Comparison of ENCODE assay signal across 11 cellular contexts in the genomic region with DNA sequence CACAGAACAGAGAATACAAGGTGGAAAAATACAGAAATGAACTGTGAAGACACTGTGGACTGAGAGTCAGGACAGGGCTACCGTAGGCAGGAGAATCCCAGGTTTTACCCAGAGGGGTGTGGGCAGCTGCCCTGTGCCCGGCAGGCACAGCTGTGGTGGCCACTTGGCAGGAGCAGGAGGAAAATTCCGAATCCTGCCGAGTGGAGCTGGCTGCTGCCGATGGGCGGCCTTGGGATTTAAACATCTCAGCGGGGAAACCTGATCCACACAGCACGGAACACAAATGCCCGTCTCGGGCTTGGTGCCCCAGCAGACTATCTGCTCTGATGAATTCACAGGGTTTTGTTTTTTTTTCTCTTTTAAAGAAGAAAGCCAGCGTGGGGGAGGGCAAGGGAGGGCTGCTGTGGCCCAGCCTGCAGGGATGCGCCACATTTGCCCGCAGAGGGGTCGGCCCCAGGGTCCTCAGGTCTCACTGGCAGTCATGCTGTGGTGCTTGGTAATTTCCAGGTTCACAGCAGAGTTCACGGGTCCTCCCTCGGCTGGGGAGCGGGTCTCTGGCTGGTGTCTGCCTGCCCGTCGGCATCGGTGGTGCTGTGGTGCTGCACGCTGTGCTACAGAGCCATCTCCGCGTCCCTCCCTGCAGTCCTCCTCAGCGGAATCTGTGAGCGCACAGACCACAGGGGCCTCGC. TPM values are rescaled to one million over a fixed set of nuclear protein-coding genes. Genes with fewer than 3 reads are reported as not detected.
DNase-seq lines count a peak whose midpoint lies in the region; ATAC-seq and TF ChIP-seq lines count a peak whose summit lies in the region.
"Had no signal": no experiment of that assay in that cellular context is flagged by ENCODE, and none has a peak within 500 bp of the region (broad histone marks: within the 10 kb centered on the region; RNA-seq: fewer than 3 reads in every experiment).

No MANE protein-coding gene starts in this region.

- H3K9me2 ChIP-seq in MM.1S (replicated peaks; ENCODE audit: insufficient read depth, low read length): no peaks in the 10 kb centered on the region

- H3F3A ChIP-seq in MM.1S (ENCODE audit: insufficient read depth, low read length) (peaks cover 22% of the 10 kb centered on the region), neural progenitor cell (ENCODE audit: low read depth) (peaks cover 14% of the 10 kb centered on the region)

- H3K9me3 Mint-ChIP-seq in CD8-positive, alpha-beta T cell: no peaks in the 10 kb centered on the region
- H3K9me3 Mint-ChIP-seq in central memory CD8-positive, alpha-beta T cell: no peaks in the 10 kb centered on the region
- H3K9me3 Mint-ChIP-seq in neural progenitor cell: no peaks in the 10 kb centered on the region

- H3K4me2 ChIP-seq in MM.1S (ENCODE audit: low read depth, low read length): peak overlapping the region; percentile 100
- no peak overlapping the region for H3K4me2 ChIP-seq in neural progenitor cell

- no peaks in the 10 kb centered on the region for H3K9me3 ChIP-seq in CD8-positive, alpha-beta T cell (ENCODE audit: low read length)
- H3K9me3 ChIP-seq in MM.1S (replicated peaks; ENCODE audit: insufficient read depth, low read length) (no peaks in the 10 kb centered on the region), neural progenitor cell (ENCODE audit: low read depth) (no peaks in the 10 kb centered on the region)
- H3K9me3 ChIP-seq: upper lobe of right lung had no signal

- peak overlapping the region; percentile 37 for H3K4me3 Mint-ChIP-seq in CD8-positive, alpha-beta T cell
- H3K4me3 Mint-ChIP-seq in central memory CD8-positive, alpha-beta T cell: peak overlapping the region; percentile 86
- H3K4me3 Mint-ChIP-seq in neural progenitor cell: no peak overlapping the region

- H3K4me3 ChIP-seq in CD8-positive, alpha-beta T cell (ENCODE audit: low read depth, low read length): no peak overlapping the region
- no peak overlapping the region for H3K4me3 ChIP-seq in MM.1S (ENCODE audit: low read length)
- H3K4me3 ChIP-seq in neural progenitor cell: no peak overlapping the region
- H3K4me3 ChIP-seq: upper lobe of right lung had no signal

- no peak for DNase-seq in CD8-positive, alpha-beta T cell
- DNase-seq in MM.1S: no peak
- DNase-seq in central memory CD8-positive, alpha-beta T cell (ENCODE audit: low spot score in 2 of 2): no peak
- DNase-seq in neural progenitor cell (ENCODE audit: low spot score): no peak
- DNase-seq in mucosa of gallbladder (ENCODE audit: low spot score): no peak
- DNase-seq in AG08395 (ENCODE audit: low spot score): no peak
- no peak for DNase-seq in Right ventricle myocardium inferior (ENCODE audit: missing footprints)
- DNase-seq: dermis blood vessel endothelial cell, DMS79, upper lobe of right lung had no signal

- CTCF ChIA-PET in CD8-positive, alpha-beta T cell (lab: Charles Lee): interaction anchor here (1.1 to 1.7 kb wide), 2 partner anchors 16 to 29 kb away, joined by 3 to 5 read pairs; partner anchors contain the start of gene SH3GL1

- H3K4me1 Mint-ChIP-seq in CD8-positive, alpha-beta T cell (ENCODE audit: low read depth): peaks cover 41% of the 10 kb centered on the region
- H3K4me1 Mint-ChIP-seq in central memory CD8-positive, alpha-beta T cell: peaks cover 48% of the 10 kb centered on the region
- H3K4me1 Mint-ChIP-seq in neural progenitor cell: peaks cover 40% of the 10 kb centered on the region

- H3K27ac Mint-ChIP-seq in CD8-positive, alpha-beta T cell: peak overlapping the region; percentile 72
- H3K27ac Mint-ChIP-seq in central memory CD8-positive, alpha-beta T cell (ENCODE audit: low read depth): no peak overlapping the region
- peak overlapping the region; percentile 74 for H3K27ac Mint-ChIP-seq in neural progenitor cell

- H2AFZ ChIP-seq in MM.1S (ENCODE audit: low read length) (no peak overlapping the region), neural progenitor cell (replicated peaks) (no peak overlapping the region)

- no peaks in the 10 kb centered on the region for H3K27me3 Mint-ChIP-seq in CD8-positive, alpha-beta T cell (ENCODE audit: low read depth)
- H3K27me3 Mint-ChIP-seq in central memory CD8-positive, alpha-beta T cell: no peaks in the 10 kb centered on the region
- peaks cover 3% of the 10 kb centered on the region for H3K27me3 Mint-ChIP-seq in neural progenitor cell (ENCODE audit: insufficient read depth, low read depth)

- no peak for ATAC-seq in CD8-positive, alpha-beta T cell
- ATAC-seq in central memory CD8-positive, alpha-beta T cell (replicated peaks; ENCODE audit: extremely low read depth, poor library complexity, severe bottlenecking): no peak
- ATAC-seq in HG02759 (IDR thresholded peaks at IDR 0.05; ENCODE audit: unreplicated experiment): no peak
- ATAC-seq in Right ventricle myocardium inferior: no peak
- ATAC-seq: upper lobe of right lung had no signal

- H3K36me3 ChIP-seq in CD8-positive, alpha-beta T cell (ENCODE audit: insufficient read depth, low read length): no peaks in the 10 kb centered on the region
- H3K36me3 ChIP-seq in MM.1S (replicated peaks; ENCODE audit: insufficient read depth, low read length) (no peaks in the 10 kb centered on the region), neural progenitor cell (no peaks in the 10 kb centered on the region)

- H3K36me3 Mint-ChIP-seq in CD8-positive, alpha-beta T cell: peaks cover 8% of the 10 kb centered on the region
- peaks cover 7% of the 10 kb centered on the region for H3K36me3 Mint-ChIP-seq in central memory CD8-positive, alpha-beta T cell (ENCODE audit: insufficient read depth)
- H3K36me3 Mint-ChIP-seq in neural progenitor cell: peaks cover 2% of the 10 kb centered on the region

- H3K9ac ChIP-seq in MM.1S (ENCODE audit: low read length): no peak overlapping the region; the same call in 1 of the 2 replicates
- peak overlapping the region; percentile 15 for H3K9ac ChIP-seq in neural progenitor cell

- H3K79me2 ChIP-seq in MM.1S (ENCODE audit: low read length) (peaks cover 79% of the 10 kb centered on the region), neural progenitor cell (ENCODE audit: low read depth) (peaks cover 59% of the 10 kb centered on the region)

- no peaks in the 10 kb centered on the region for H3K27me3 ChIP-seq in CD8-positive, alpha-beta T cell (ENCODE audit: insufficient read depth, low read length)
- no peaks in the 10 kb centered on the region for H3K27me3 ChIP-seq in MM.1S (replicated peaks; ENCODE audit: insufficient read depth, low read length)
- H3K27me3 ChIP-seq in neural progenitor cell: no peaks in the 10 kb centered on the region
- H3K27me3 ChIP-seq: upper lobe of right lung had no signal

- no peak for TF ChIP-seq CTCF in CD8-positive, alpha-beta T cell (IDR thresholded peaks at IDR 0.05)
- no peak for TF ChIP-seq CTCF in MM.1S (IDR thresholded peaks at IDR 0.05; ENCODE audit: low read length)
- TF ChIP-seq CTCF in neural progenitor cell (IDR thresholded peaks at IDR 0.05): no peak

- peaks cover 7% of the 10 kb centered on the region; the same call in 1 of the 2 replicates for H4K20me1 ChIP-seq in MM.1S (ENCODE audit: insufficient read depth, low read length)
- H4K20me1 ChIP-seq in neural progenitor cell (ENCODE audit: low read depth): peaks cover 95% of the 10 kb centered on the region

- POLR2A ChIA-PET in CD8-positive, alpha-beta T cell (lab: Charles Lee): interaction anchor here (2.1 kb wide), 1 partner anchor 100 kb away, joined by 5 read pairs; the partner anchor contains the start of gene HDGFL2

- intact Hi-C loops in CD8-positive, alpha-beta T cell (cut with DNase I, micrococcal nuclease): no loop called here
- intact Hi-C loops in Right ventricle myocardium inferior (cut with DNase I): no loop called here

- peak overlapping the region; percentile 67 for H3K27ac ChIP-seq in CD8-positive, alpha-beta T cell (ENCODE audit: low read depth, low read length)
- H3K27ac ChIP-seq in MM.1S (ENCODE audit: low read length): no peak overlapping the region
- peak overlapping the region; percentile 37 for H3K27ac ChIP-seq in neural progenitor cell

- H3K4me1 ChIP-seq in CD8-positive, alpha-beta T cell (ENCODE audit: insufficient read depth, low read length): peaks cover 39% of the 10 kb centered on the region
- H3K4me1 ChIP-seq in MM.1S (ENCODE audit: low read length): peaks cover 29% of the 10 kb centered on the region
- peaks cover 32% of the 10 kb centered on the region for H3K4me1 ChIP-seq in neural progenitor cell

RNA-seq across cellular contexts. Expression of gene MPND, which starts 28.0 kb away (rescaled TPM):
- 10 to 100 TPM in 1 of 2 experiments, 1 to 10 TPM in 1; 7.3 to 10.4 TPM for total RNA-seq in CD8-positive, alpha-beta T cell
- 10.6 and 30.4 TPM in 2 replicates for total RNA-seq in neural progenitor cell (ENCODE audit: low replicate concordance)
- 26.1 TPM for total RNA-seq in mucosa of gallbladder
- 21.0 TPM for total RNA-seq in Right ventricle myocardium inferior

RNA-seq across cellular contexts. Expression of gene SH3GL1, which starts 29.0 kb away (rescaled TPM):
- 10 to 100 TPM; 35.0 to 38.1 TPM for total RNA-seq in CD8-positive, alpha-beta T cell
- 25.3 and 87.0 TPM in 2 replicates for total RNA-seq in neural progenitor cell (ENCODE audit: low replicate concordance)
- total RNA-seq in mucosa of gallbladder: 56.9 TPM
- total RNA-seq in Right ventricle myocardium inferior: 22.0 TPM

RNA-seq across cellular contexts. Expression of gene CHAF1A, which starts 31.1 kb away (rescaled TPM):
- total RNA-seq in CD8-positive, alpha-beta T cell: 10 to 100 TPM; 26.3 to 28.1 TPM
- 37.5 and 82.1 TPM in 2 replicates for total RNA-seq in neural progenitor cell (ENCODE audit: low replicate concordance)
- 8.3 TPM for total RNA-seq in mucosa of gallbladder
- 5.9 TPM for total RNA-seq in Right ventricle myocardium inferior

RNA-seq across cellular contexts. Expression of gene STAP2, which starts 32.7 kb away (rescaled TPM):
- under 1 TPM; 0.65 to 0.97 TPM for total RNA-seq in CD8-positive, alpha-beta T cell
- 5.7 and 6.8 TPM in 2 replicates for total RNA-seq in neural progenitor cell (ENCODE audit: low replicate concordance)
- 37.8 TPM for total RNA-seq in mucosa of gallbladder
- total RNA-seq in Right ventricle myocardium inferior: 4.3 TPM
